In genomic region chr18:61995547-61996062, GRCh38 we compare ENCODE assay signal across 21 cellular contexts.
DNase-seq lines count a peak whose midpoint lies in the region; ATAC-seq, FAIRE-seq and TF ChIP-seq lines count a peak whose summit lies in the region.
"Had no signal": no experiment of that assay in that cellular context is flagged by ENCODE, and none has a peak within 500 bp of the region (broad histone marks: within the 10 kb centered on the region; RNA-seq: fewer than 3 reads in every experiment).

No MANE protein-coding gene starts in this region.

- H3K27me3 ChIP-seq in bronchial epithelial cell (ENCODE audit: control insufficient read depth, insufficient read depth, low read length) (no peaks in the 10 kb centered on the region), foreskin keratinocyte (no peaks in the 10 kb centered on the region), prostate gland (replicated peaks; ENCODE audit: insufficient read depth) (no peaks in the 10 kb centered on the region)

- no peak overlapping the region for H3K27ac Mint-ChIP-seq in activated CD4-positive, alpha-beta T cell treated with anti-CD3 and anti-CD28 coated beads, Interleukin-2, amount 10 ng/mL, durations not matched to agents 24 days and 14 days
- H3K27ac Mint-ChIP-seq in stimulated activated memory B cell treated with anti-CD40 and anti-IgM and Interleukin-4, amounts not matched to agents 10 μg/mL and 1 μg/mL and 100 μg/mL, for 72 hours = no peak overlapping the region

- WGBS in prostate gland = 100% methylated on average over 1 of the region's 1 CpG

- H3K36me3 ChIP-seq in bronchial epithelial cell (ENCODE audit: control insufficient read depth, insufficient read depth, low read length) (no peaks in the 10 kb centered on the region), prostate gland (no peaks in the 10 kb centered on the region)

- no peaks in the 10 kb centered on the region for H3K36me3 Mint-ChIP-seq in activated CD4-positive, alpha-beta T cell treated with anti-CD3 and anti-CD28 coated beads, Interleukin-2, amount 10 ng/mL, durations not matched to agents 24 days and 14 days (ENCODE audit: low read depth)
- H3K36me3 Mint-ChIP-seq in stimulated activated memory B cell treated with anti-CD40 and anti-IgM and Interleukin-4, amounts not matched to agents 10 μg/mL and 1 μg/mL and 100 μg/mL, for 72 hours = no peaks in the 10 kb centered on the region

- H3K27ac ChIP-seq in foreskin keratinocyte (peak overlapping the region; percentile 80), prostate gland (no peak overlapping the region)
- H3K27ac ChIP-seq: 22Rv1, HL-60, SK-N-MC had no signal

- peak; percentile 49 for DNase-seq in activated CD4-positive, alpha-beta T cell treated with anti-CD3 and anti-CD28 coated beads, Interleukin-2, amount 10 ng/mL, durations not matched to agents 24 days and 14 days
- no peak for DNase-seq in activated CD4-positive, alpha-beta T cell treated with anti-CD3 and anti-CD28 coated beads for 1 hour
- DNase-seq in bronchial epithelial cell (ENCODE audit: low read depth) (peak; percentile 95), foreskin keratinocyte (peak; percentile 92 to 97), NCI-H146 (lab: John Stamatoyannopoulos, UW) (no peak), retina (no peak), prostate gland (ENCODE audit: low spot score) (no peak)
- DNase-seq: Calu3, DND-41, Karpas-422, NCI-H1105 treated with DMSO at 0.1 percent for 48 hours, NCI-H2029, NCI-H446 treated with DMSO at 0.1 percent for 48 hours, NCI-H526 treated with DMSO at 0.1 percent for 48 hours, RPMI8226, SIG-M5 had no signal

- peaks cover 2% of the 10 kb centered on the region for H3K27me3 Mint-ChIP-seq in activated CD4-positive, alpha-beta T cell treated with anti-CD3 and anti-CD28 coated beads, Interleukin-2, amount 10 ng/mL, durations not matched to agents 24 days and 14 days
- no peaks in the 10 kb centered on the region for H3K27me3 Mint-ChIP-seq in stimulated activated memory B cell treated with anti-CD40 and anti-IgM and Interleukin-4, amounts not matched to agents 10 μg/mL and 1 μg/mL and 100 μg/mL, for 72 hours

- TF ChIP-seq CTCF in bronchial epithelial cell (IDR thresholded peaks at IDR 0.05; ENCODE audit: insufficient read depth, low read length, severe bottlenecking) (peak; percentile 3), foreskin keratinocyte (conservative IDR thresholded peaks at IDR 0.05) (peak; percentile 58), prostate gland (IDR thresholded peaks at IDR 0.05) (no peak)

- H3K4me3 ChIP-seq in bronchial epithelial cell (ENCODE audit: low read depth, low read length) (no peak overlapping the region), prostate gland (no peak overlapping the region)
- H3K4me3 ChIP-seq: SK-N-MC had no signal

- ATAC-seq in foreskin keratinocyte = peak; percentile 29
- ATAC-seq in stimulated activated memory B cell treated with anti-CD40 and anti-IgM and Interleukin-4, amounts not matched to agents 10 μg/mL and 1 μg/mL and 100 μg/mL, for 72 hours = peak; percentile 21

- FAIRE-seq in bronchial epithelial cell (lab: Jason Lieb, UNC) = no peak
- FAIRE-seq: H54 had no signal

- peaks cover 16% of the 10 kb centered on the region for H3K9me3 Mint-ChIP-seq in activated CD4-positive, alpha-beta T cell treated with anti-CD3 and anti-CD28 coated beads, Interleukin-2, amount 10 ng/mL, durations not matched to agents 24 days and 14 days
- H3K9me3 Mint-ChIP-seq in stimulated activated memory B cell treated with anti-CD40 and anti-IgM and Interleukin-4, amounts not matched to agents 10 μg/mL and 1 μg/mL and 100 μg/mL, for 72 hours = peaks cover 10% of the 10 kb centered on the region

- intact Hi-C loops in activated CD4-positive, alpha-beta T cell treated with anti-CD3 and anti-CD28 coated beads, Interleukin-2, amount 10 ng/mL, durations not matched to agents 24 days and 14 days (cut with micrococcal nuclease) = no loop called here
- intact Hi-C loops in prostate gland (cut with DNase I) = no loop called here

- H3K4me1 Mint-ChIP-seq in activated CD4-positive, alpha-beta T cell treated with anti-CD3 and anti-CD28 coated beads, Interleukin-2, amount 10 ng/mL, durations not matched to agents 24 days and 14 days = peaks cover 12% of the 10 kb centered on the region
- no peaks in the 10 kb centered on the region for H3K4me1 Mint-ChIP-seq in stimulated activated memory B cell treated with anti-CD40 and anti-IgM and Interleukin-4, amounts not matched to agents 10 μg/mL and 1 μg/mL and 100 μg/mL, for 72 hours

- H3K4me1 ChIP-seq in foreskin keratinocyte = peaks cover 71% of the 10 kb centered on the region
- no peaks in the 10 kb centered on the region for H3K4me1 ChIP-seq in prostate gland (replicated peaks)

- H3K4me3 Mint-ChIP-seq in activated CD4-positive, alpha-beta T cell treated with anti-CD3 and anti-CD28 coated beads, Interleukin-2, amount 10 ng/mL, durations not matched to agents 24 days and 14 days = no peak overlapping the region
- H3K4me3 Mint-ChIP-seq in stimulated activated memory B cell treated with anti-CD40 and anti-IgM and Interleukin-4, amounts not matched to agents 10 μg/mL and 1 μg/mL and 100 μg/mL, for 72 hours = no peak overlapping the region

- TF ChIP-seq POLR2A in prostate gland (IDR thresholded peaks at IDR 0.05) = no peak

- no peaks in the 10 kb centered on the region for H3K9me3 ChIP-seq in prostate gland

Comparison
In these comparisons a context has a peak if more than half of its experiments do, and no peak if none do; other contexts are left out.
1. DNase-seq: peak in activated CD4-positive, alpha-beta T cell treated with anti-CD3 and anti-CD28 coated beads, Interleukin-2, amount 10 ng/mL, durations not matched to agents 24 days and 14 days (single experiment), bronchial epithelial cell (single experiment) and foreskin keratinocyte (2 of 2); none in activated CD4-positive, alpha-beta T cell treated with anti-CD3 and anti-CD28 coated beads for 1 hour (single experiment), NCI-H146 (single experiment), retina (single experiment) and prostate gland (single experiment).
2. CTCF ChIP-seq: peak in bronchial epithelial cell (single experiment) and foreskin keratinocyte (single experiment); none in prostate gland (0 of 4).